In genomic region chr15:81336568-81336967, GRCh38 we compare ENCODE assay signal across 9 cellular contexts. TPM values are rescaled to one million over a fixed set of nuclear protein-coding genes. Genes with fewer than 3 reads are reported as not detected.
A peak's percentile ranks its signal among the peaks of the same experiment; 100 is the strongest.
DNase-seq lines count a peak whose midpoint lies in the region; ATAC-seq and TF ChIP-seq lines count a peak whose summit lies in the region.
"Had no signal": no experiment of that assay in that cellular context is flagged by ENCODE, and none has a peak within 500 bp of the region (broad histone marks: within the 10 kb centered on the region; RNA-seq: fewer than 3 reads in every experiment).

No MANE protein-coding gene starts in this region.

- H3K9ac ChIP-seq in OCI-LY1 (ENCODE audit: low read length) = no peak overlapping the region

- H3K27me3 ChIP-seq in cardiac muscle cell (no peaks in the 10 kb centered on the region), OCI-LY1 (ENCODE audit: insufficient read depth, low read length) (no peaks in the 10 kb centered on the region)

- no peaks in the 10 kb centered on the region for H3F3A ChIP-seq in OCI-LY1 (ENCODE audit: insufficient read depth, low read length)

- no peak overlapping the region for H2AFZ ChIP-seq in OCI-LY1 (ENCODE audit: low read length)

- no peaks in the 10 kb centered on the region for H3K9me3 Mint-ChIP-seq in stimulated activated effector memory CD8-positive, alpha-beta T cell treated with anti-CD3 and anti-CD28 coated beads, Interleukin-12 subunit alpha, Interleukin-12 subunit beta, amount 100 ng/mL, for 72 hours
- peaks cover 2% of the 10 kb centered on the region for H3K9me3 Mint-ChIP-seq in glutamatergic neuron (ENCODE audit: unreplicated experiment)
- H3K9me3 Mint-ChIP-seq: nephron had no signal

- no peaks in the 10 kb centered on the region for H3K36me3 Mint-ChIP-seq in stimulated activated effector memory CD8-positive, alpha-beta T cell treated with anti-CD3 and anti-CD28 coated beads, Interleukin-12 subunit alpha, Interleukin-12 subunit beta, amount 100 ng/mL, for 72 hours
- no peaks in the 10 kb centered on the region for H3K36me3 Mint-ChIP-seq in glutamatergic neuron (ENCODE audit: unreplicated experiment)

- TF ChIP-seq CTCF in cardiac muscle cell (IDR thresholded peaks at IDR 0.05; ENCODE audit: low read depth, low read length) = peak; percentile 56
- peak; percentile 69 for TF ChIP-seq CTCF in OCI-LY1 (IDR thresholded peaks at IDR 0.05; ENCODE audit: low read length)
- TF ChIP-seq CTCF in glutamatergic neuron (IDR thresholded peaks at IDR 0.05; ENCODE audit: partially characterized antibody, unreplicated experiment) = no peak

- no peak overlapping the region for H3K27ac Mint-ChIP-seq in stimulated activated effector memory CD8-positive, alpha-beta T cell treated with anti-CD3 and anti-CD28 coated beads, Interleukin-12 subunit alpha, Interleukin-12 subunit beta, amount 100 ng/mL, for 72 hours
- no peak overlapping the region for H3K27ac Mint-ChIP-seq in glutamatergic neuron (ENCODE audit: unreplicated experiment)

- H3K4me1 ChIP-seq in cardiac muscle cell (ENCODE audit: low read depth) (peaks cover 2% of the 10 kb centered on the region), OCI-LY1 (ENCODE audit: insufficient read depth, low read length, severe bottlenecking) (no peaks in the 10 kb centered on the region)

- H3K79me2 ChIP-seq in OCI-LY1 (ENCODE audit: insufficient read depth, low read length) = no peaks in the 10 kb centered on the region

- H3K4me1 Mint-ChIP-seq in stimulated activated effector memory CD8-positive, alpha-beta T cell treated with anti-CD3 and anti-CD28 coated beads, Interleukin-12 subunit alpha, Interleukin-12 subunit beta, amount 100 ng/mL, for 72 hours = peaks cover 17% of the 10 kb centered on the region
- H3K4me1 Mint-ChIP-seq in glutamatergic neuron (ENCODE audit: low read depth, unreplicated experiment) = peaks cover 14% of the 10 kb centered on the region

- ATAC-seq in stimulated activated effector memory CD8-positive, alpha-beta T cell treated with anti-CD3 and anti-CD28 coated beads, Interleukin-12 subunit alpha, Interleukin-12 subunit beta, amount 100 ng/mL, for 72 hours = peak; percentile 49
- ATAC-seq in HG03025 (IDR thresholded peaks at IDR 0.05; ENCODE audit: low FRiP score, unreplicated experiment) (no peak), GM19328 (IDR thresholded peaks at IDR 0.05; ENCODE audit: unreplicated experiment) (no peak)

- H3K9me3 ChIP-seq in cardiac muscle cell (ENCODE audit: low read depth) = no peaks in the 10 kb centered on the region
- H3K9me3 ChIP-seq in OCI-LY1 (ENCODE audit: low read length) = no peaks in the 10 kb centered on the region

- no peak overlapping the region for H3K4me2 ChIP-seq in OCI-LY1 (ENCODE audit: low read length)

- peak in 1 of 2 donors; percentile 64 for DNase-seq in cardiac muscle cell (ENCODE audit: low read depth in 1 of 2, low spot score in 1 of 2)
- no peak for DNase-seq in cardiac septum (ENCODE audit: low spot score)
- peak; percentile 23 for DNase-seq in effector CD8-positive, alpha-beta T cell (lab: John Stamatoyannopoulos, UW)
- no peak for DNase-seq in stimulated activated effector memory CD8-positive, alpha-beta T cell treated with anti-CD3 and anti-CD28 coated beads, Interleukin-12 subunit alpha, Interleukin-12 subunit beta, amount 100 ng/mL, for 72 hours (ENCODE audit: low spot score in 2 of 2)
- DNase-seq in glutamatergic neuron = no peak

- intact Hi-C loops in cardiac septum (cut with DNase I) = loop anchor here (2.0 kb wide), 1 partner anchor 62 kb away; no protein-coding TSS in a partner anchor

- peaks cover 3% of the 10 kb centered on the region for H3K27me3 Mint-ChIP-seq in glutamatergic neuron (ENCODE audit: unreplicated experiment)

- H3K36me3 ChIP-seq in cardiac muscle cell (no peaks in the 10 kb centered on the region), OCI-LY1 (ENCODE audit: insufficient read depth, low read length) (no peaks in the 10 kb centered on the region)

- H3K4me3 ChIP-seq in cardiac muscle cell = no peak overlapping the region
- no peak overlapping the region for H3K4me3 ChIP-seq in OCI-LY1 (ENCODE audit: low read depth, low read length, poor library complexity, severe bottlenecking)

- H3K4me3 Mint-ChIP-seq in stimulated activated effector memory CD8-positive, alpha-beta T cell treated with anti-CD3 and anti-CD28 coated beads, Interleukin-12 subunit alpha, Interleukin-12 subunit beta, amount 100 ng/mL, for 72 hours = no peak overlapping the region
- H3K4me3 Mint-ChIP-seq in glutamatergic neuron (ENCODE audit: unreplicated experiment) = no peak overlapping the region
- H3K4me3 Mint-ChIP-seq: nephron had no signal

- no peaks in the 10 kb centered on the region for H3K9me2 ChIP-seq in OCI-LY1 (ENCODE audit: low read depth, low read length)

- H4K20me1 ChIP-seq in OCI-LY1 (ENCODE audit: insufficient read depth, low read length) = no peaks in the 10 kb centered on the region

- H3K27ac ChIP-seq in cardiac muscle cell = no peak overlapping the region
- no peak overlapping the region for H3K27ac ChIP-seq in OCI-LY1 (ENCODE audit: low read depth, low read length, poor library complexity, severe bottlenecking)

RNA-seq across cellular contexts. Expression of gene STARD5, which starts 12.6 kb away (rescaled TPM):
- total RNA-seq in cardiac muscle cell (1.9 and 2.2 TPM in 2 replicates), cardiac septum (1.3 TPM), glutamatergic neuron (ENCODE audit: unreplicated experiment) (3.1 TPM)
- polyA plus RNA-seq in cardiac muscle cell = 0.75 and 2.1 TPM in 2 replicates

RNA-seq across cellular contexts. Expression of gene TMC3, which starts 37.4 kb away (rescaled TPM):
- total RNA-seq in cardiac muscle cell = 0.21 and 0.32 TPM in 2 replicates
- 0.20 TPM in 2 replicates for polyA plus RNA-seq in cardiac muscle cell
- total RNA-seq in cardiac septum = not detected
- total RNA-seq in glutamatergic neuron (ENCODE audit: unreplicated experiment) = not detected
